8 cellular contexts compared by ENCODE assay signal in genomic region chr9:96417051-96417586, GRCh38. TPM values are rescaled to one million over a fixed set of nuclear protein-coding genes. Genes with fewer than 3 reads are reported as not detected.
DNase-seq lines count a peak whose midpoint lies in the region; ATAC-seq and TF ChIP-seq lines count a peak whose summit lies in the region.

No MANE protein-coding gene starts in this region.

- H3K4me3 ChIP-seq in HL-60 (replicated peaks; ENCODE audit: insufficient read depth, low read length) (peak overlapping the region; percentile 79), endodermal cell (ENCODE audit: low read length) (peak overlapping the region; percentile 96)

- TF ChIP-seq CTCF in HL-60 (IDR thresholded peaks at IDR 0.05; ENCODE audit: insufficient read depth, low read length) (no peak), endodermal cell (conservative IDR thresholded peaks at IDR 0.05) (peak; percentile 13), mesothelial cell of epicardium (IDR thresholded peaks at IDR 0.05; ENCODE audit: unreplicated experiment) (no peak)

- H3K36me3 Mint-ChIP-seq in endodermal cell (ENCODE audit: low read depth) (no peaks in the 10 kb centered on the region), mesothelial cell of epicardium (no peaks in the 10 kb centered on the region)

- H3K4me1 Mint-ChIP-seq in endodermal cell: peaks cover 26% of the 10 kb centered on the region
- H3K4me1 Mint-ChIP-seq in mesothelial cell of epicardium: peaks cover 36% of the 10 kb centered on the region

- peak overlapping the region; percentile 74 for H3K4me3 Mint-ChIP-seq in endodermal cell
- peak overlapping the region; percentile 83 for H3K4me3 Mint-ChIP-seq in mesothelial cell of epicardium

- H3K27ac Mint-ChIP-seq in endodermal cell (peak overlapping the region; percentile 74), mesothelial cell of epicardium (peak overlapping the region; percentile 95)

- H3K9ac ChIP-seq in endodermal cell (ENCODE audit: extremely low read depth, low read length, poor library complexity, severe bottlenecking): peak overlapping the region; percentile 59

- no peaks in the 10 kb centered on the region for H3K36me3 ChIP-seq in endodermal cell (ENCODE audit: control insufficient read depth, insufficient read depth, low read length)

- no peaks in the 10 kb centered on the region for H3K9me3 Mint-ChIP-seq in endodermal cell
- H3K9me3 Mint-ChIP-seq in mesothelial cell of epicardium: no peaks in the 10 kb centered on the region

- ATAC-seq in GM18511 (IDR thresholded peaks at IDR 0.05; ENCODE audit: unreplicated experiment): peak; percentile 20

- H3K27me3 Mint-ChIP-seq in endodermal cell (ENCODE audit: insufficient read depth) (no peaks in the 10 kb centered on the region), mesothelial cell of epicardium (ENCODE audit: low read depth) (no peaks in the 10 kb centered on the region)

- H3K9me3 ChIP-seq in endodermal cell (ENCODE audit: control insufficient read depth, low read length): no peaks in the 10 kb centered on the region

- DNase-seq in A172 (ENCODE audit: low spot score) (peak; percentile 83), HL-60 (ENCODE audit: low read depth in 1 of 2, low spot score in 1 of 2) (peak; percentile 75 to 83), NOMO-1 treated with DMSO at 0.1 percent for 48 hours (lab: John Stamatoyannopoulos, UW; ENCODE audit: unreplicated experiment) (peak; percentile 66), endodermal cell (peak; percentile 95), mesothelial cell of epicardium (ENCODE audit: low spot score in 2 of 2, unreplicated experiment in 2 of 2) (peak; percentile 82 to 88)
- peak; percentile 84 for DNase-seq in activated CD8-positive, alpha-beta memory T cell treated with anti-CD3 and anti-CD28 coated beads, Interleukin-2, amount 50 U/mL, for 24 hours (ENCODE audit: extremely low read depth)
- peak; percentile 94 for DNase-seq in stimulated activated CD8-positive, alpha-beta memory T cell treated with anti-CD3 and anti-CD28 coated beads, Interleukin-15, amount 100 ng/mL, for 24 hours (ENCODE audit: low read depth)

- H3K27me3 ChIP-seq in HL-60 (ENCODE audit: insufficient read depth, poor library complexity, severe bottlenecking) (no peaks in the 10 kb centered on the region), endodermal cell (ENCODE audit: control insufficient read depth, insufficient read depth, low read length, poor library complexity, severe bottlenecking) (no peaks in the 10 kb centered on the region)

- peaks cover 11% of the 10 kb centered on the region for H3K4me1 ChIP-seq in endodermal cell (ENCODE audit: control insufficient read depth, insufficient read depth, low read length)

- H3K27ac ChIP-seq in HL-60 (replicated peaks): peak overlapping the region; percentile 69
- peak overlapping the region; percentile 81 for H3K27ac ChIP-seq in endodermal cell (ENCODE audit: low read depth, low read length)

- WGBS in endodermal cell (ENCODE audit: insufficient coverage in 1 of 2, insufficient read length in 1 of 2), 2 experiments: 0 to 1% methylated on average over 22 to 50 of the region's 50 CpGs

RNA-seq across cellular contexts. Expression of gene ZNF367, which starts 1.1 kb away (rescaled TPM):
- total RNA-seq in A172 (2014; rRNA removed; shearing (Covaris generic)): 33.7 and 37.6 TPM in 2 replicates
- 10 to 100 TPM in 1 of 2 donors, 1 to 10 TPM in 1; 7.7 to 10.6 TPM for total RNA-seq in endodermal cell
- 9.5 TPM for polyA plus RNA-seq in endodermal cell (2013, experiment 1 of 2)
- polyA plus RNA-seq in endodermal cell (2013, experiment 2 of 2): 10.2 TPM
- total RNA-seq in mesothelial cell of epicardium: 4.4 to 4.9 TPM (median 4.5 TPM) in 3 replicates

RNA-seq across cellular contexts. Expression of gene HABP4, which starts 32.9 kb away (rescaled TPM):
- total RNA-seq in A172 (2014; rRNA removed; shearing (Covaris generic)): 41.0 and 51.5 TPM in 2 replicates
- total RNA-seq in endodermal cell (10 to 100 TPM in 1 of 2 donors, 1 to 10 TPM in 1; 10.0 to 12.1 TPM), mesothelial cell of epicardium (14.8 to 15.5 TPM (median 15.4 TPM) in 3 replicates)
- polyA plus RNA-seq in endodermal cell (2013, experiment 1 of 2): 26.1 TPM
- 22.3 TPM for polyA plus RNA-seq in endodermal cell (2013, experiment 2 of 2)

RNA-seq across cellular contexts. Expression of gene SLC35D2, which starts 33.6 kb away (rescaled TPM):
- 42.4 and 47.9 TPM in 2 replicates for total RNA-seq in A172 (2014; rRNA removed; shearing (Covaris generic))
- total RNA-seq in endodermal cell: 10 to 100 TPM; 31.9 to 36.2 TPM
- polyA plus RNA-seq in endodermal cell (2013, experiment 1 of 2): 14.7 TPM
- polyA plus RNA-seq in endodermal cell (2013, experiment 2 of 2): 14.5 TPM
- total RNA-seq in mesothelial cell of epicardium: 21.0 to 22.2 TPM (median 22.0 TPM) in 3 replicates

Comparison
In these comparisons a context has a peak if more than half of its experiments do, and no peak if none do; other contexts are left out.
1. Peak in every context shown above with its lines: DNase-seq, ATAC-seq, H3K4me3 ChIP-seq and H3K27ac ChIP-seq.